In the genomic region with DNA sequence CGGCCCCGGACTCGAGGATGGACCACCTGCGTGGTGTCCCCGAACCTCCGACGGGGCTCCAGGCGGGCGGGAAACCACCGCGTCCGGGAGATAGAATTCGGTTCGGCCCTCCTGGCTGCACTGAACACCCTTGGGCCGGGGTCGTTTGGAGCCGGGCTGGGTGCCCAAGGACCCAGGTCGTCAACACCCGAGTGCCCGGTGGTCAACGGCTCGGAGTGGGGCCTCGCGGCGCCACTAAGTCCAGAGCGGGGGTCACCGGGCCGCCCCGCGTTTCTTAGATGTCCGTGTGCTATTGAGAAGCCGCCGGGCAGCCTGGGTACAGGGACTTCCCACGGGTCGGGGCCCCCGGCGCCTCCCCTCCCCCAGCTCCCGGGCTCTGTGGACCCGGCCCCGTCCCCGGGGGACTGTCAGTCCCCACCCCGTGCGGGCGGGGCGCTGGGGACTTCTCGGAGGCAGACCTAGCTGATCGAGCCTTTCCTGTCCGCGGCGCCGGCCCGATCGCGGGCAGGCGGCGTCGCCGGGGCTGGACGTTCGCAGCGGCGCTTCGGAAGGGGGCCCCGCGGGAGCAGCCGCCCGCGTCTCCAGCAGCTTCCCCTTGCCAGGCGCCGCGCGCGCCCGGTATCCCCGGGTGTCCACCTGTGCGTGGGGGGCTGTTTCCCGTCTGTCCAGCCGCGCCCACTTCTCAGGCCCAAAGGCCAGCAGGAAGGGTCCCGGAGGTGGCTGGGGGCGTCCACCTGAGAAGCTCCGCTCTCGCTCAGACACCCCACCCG, we compare ENCODE assay signal across 8 cellular contexts. TPM values are rescaled to one million over a fixed set of nuclear protein-coding genes. Genes with fewer than 3 reads are reported as not detected.
A peak's percentile ranks its signal among the peaks of the same experiment; 100 is the strongest.
DNase-seq lines count a peak whose midpoint lies in the region; ATAC-seq and TF ChIP-seq lines count a peak whose summit lies in the region.
"Had no signal": no experiment of that assay in that cellular context is flagged by ENCODE, and none has a peak within 500 bp of the region (broad histone marks: within the 10 kb centered on the region; RNA-seq: fewer than 3 reads in every experiment).

No MANE protein-coding gene starts in this region.

- BruUV-seq in Calu3 (replicated peaks; lab: Mats Ljungman, UMichigan), result no TSS peak

- no peak overlapping the region for H2BK15ac ChIP-seq in mesenchymal stem cell (ENCODE audit: low read depth, poor library complexity, severe bottlenecking)

- H3K23ac ChIP-seq in mesenchymal stem cell (ENCODE audit: low read length in 2 of 2), result peak overlapping the region in 1 of 2 experiments; percentile 30

- no peak overlapping the region for H2BK12ac ChIP-seq in mesenchymal stem cell (ENCODE audit: low read length in 2 of 2)

- H3K4me3 ChIP-seq in BLaER1, result peak overlapping the region; percentile 61
- peak overlapping the region in 1 of 2 experiments; percentile 29 for H3K4me3 ChIP-seq in mesenchymal stem cell (ENCODE audit: insufficient read depth in 1 of 2, low read depth in 1 of 2, low read length in 2 of 2)

- H4K20me1 ChIP-seq in BLaER1, result peaks cover 65% of the 10 kb centered on the region

- no peak overlapping the region for H2AK5ac ChIP-seq in mesenchymal stem cell (ENCODE audit: low read length, severe bottlenecking)

- peaks cover 6% of the 10 kb centered on the region for H3K36me3 Mint-ChIP-seq in Calu3 (ENCODE audit: insufficient read depth, unreplicated experiment)

- DNase-seq in DMS79 treated with DMSO at 0.1 percent for 48 hours (lab: John Stamatoyannopoulos, UW) (peak; percentile 18), T1000 (lab: John Stamatoyannopoulos, UW) (peak; percentile 22), mesenchymal stem cell (no peak), Calu3 (no peak)

- H3K9me3 Mint-ChIP-seq in Calu3 (ENCODE audit: low read depth, unreplicated experiment), result no peaks in the 10 kb centered on the region

- no peaks in the 10 kb centered on the region for H3K79me1 ChIP-seq in mesenchymal stem cell (replicated peaks; ENCODE audit: low read length, poor library complexity, severe bottlenecking)

- H3K36me3 ChIP-seq in BLaER1 (no peaks in the 10 kb centered on the region), mesenchymal stem cell (ENCODE audit: control insufficient read depth in 1 of 2, insufficient read depth in 2 of 2, low read depth in 1 of 2, low read length in 2 of 2) (no peaks in the 10 kb centered on the region)

- H4K91ac ChIP-seq in mesenchymal stem cell (ENCODE audit: low read length), result no peak overlapping the region

- 8% methylated on average over 59 of the region's 84 CpGs for WGBS in mesenchymal stem cell

- H3K4me1 Mint-ChIP-seq in Calu3 (ENCODE audit: low read depth, unreplicated experiment), result peaks cover 23% of the 10 kb centered on the region

- H2AFZ ChIP-seq in mesenchymal stem cell (ENCODE audit: low read depth, low read length), result no peak overlapping the region

- no peak overlapping the region for H3K9ac ChIP-seq in BLaER1
- no peak overlapping the region for H3K9ac ChIP-seq in mesenchymal stem cell (ENCODE audit: low read length)

- intact Hi-C loops in Calu3 (cut with micrococcal nuclease; ENCODE audit: unreplicated experiment), result no loop called here

- no peak for TF ChIP-seq CTCF in Calu3 (IDR thresholded peaks at IDR 0.05; ENCODE audit: unreplicated experiment)

- H3K27ac Mint-ChIP-seq in Calu3 (ENCODE audit: unreplicated experiment), result no peak overlapping the region

- no peak overlapping the region for H3K4me3 Mint-ChIP-seq in Calu3 (ENCODE audit: low read depth, unreplicated experiment)

- H2BK5ac ChIP-seq in mesenchymal stem cell (ENCODE audit: low read depth, low read length, poor library complexity, severe bottlenecking), result no peak overlapping the region

- no peak overlapping the region for H3K4ac ChIP-seq in mesenchymal stem cell (ENCODE audit: low read depth in 1 of 2, low read length in 2 of 2)

- H3K27ac ChIP-seq in BLaER1, result no peak overlapping the region
- H3K27ac ChIP-seq in mesenchymal stem cell (ENCODE audit: low read length, poor library complexity, severe bottlenecking), result no peak overlapping the region

- H3K27me3 Mint-ChIP-seq in Calu3 (ENCODE audit: unreplicated experiment), result peaks cover 74% of the 10 kb centered on the region

- H3K4me1 ChIP-seq in BLaER1 (peaks cover 71% of the 10 kb centered on the region), mesenchymal stem cell (ENCODE audit: control insufficient read depth, insufficient read depth, low read depth, low read length) (peaks cover 42% of the 10 kb centered on the region)

- H3K18ac ChIP-seq in mesenchymal stem cell (ENCODE audit: low read depth in 1 of 2, low read length in 2 of 2), result no peak overlapping the region

- peak overlapping the region; percentile 43 for H4K8ac ChIP-seq in mesenchymal stem cell (ENCODE audit: low read length)

- no peak overlapping the region for H3K14ac ChIP-seq in mesenchymal stem cell (ENCODE audit: low read length in 2 of 2)

- no peaks in the 10 kb centered on the region for H3K9me3 ChIP-seq in BLaER1
- H3K9me3 ChIP-seq in mesenchymal stem cell (ENCODE audit: control insufficient read depth, low read length), result no peaks in the 10 kb centered on the region

- H2BK120ac ChIP-seq in mesenchymal stem cell (ENCODE audit: low read depth, low read length), result no peak overlapping the region

- no peak for ATAC-seq in HG03439 (IDR thresholded peaks at IDR 0.05; ENCODE audit: unreplicated experiment)
- ATAC-seq in HG03342 (IDR thresholded peaks at IDR 0.05; ENCODE audit: unreplicated experiment), result no peak

- H3K27me3 ChIP-seq in BLaER1, result peaks cover 100% of the 10 kb centered on the region
- peaks cover 79 to 88% of the 10 kb centered on the region in 2 experiments for H3K27me3 ChIP-seq in mesenchymal stem cell (ENCODE audit: control insufficient read depth in 1 of 2, insufficient read depth in 1 of 2, low read length in 2 of 2)

- CTCF ChIA-PET in Calu3 (lab: Charles Lee), result no interaction called here

- H3K4me2 ChIP-seq in BLaER1 (peak overlapping the region; percentile 86), mesenchymal stem cell (ENCODE audit: low read length, poor library complexity, severe bottlenecking) (peak overlapping the region; percentile 30)

RNA-seq across cellular contexts. Expression of gene NPTX1, which starts 0.7 kb away (rescaled TPM):
- 1.3 TPM for polyA plus RNA-seq in mesenchymal stem cell (2013, experiment 1 of 2)
- 1.5 TPM for polyA plus RNA-seq in mesenchymal stem cell (2013, experiment 2 of 2)
- 0.20 and 0.21 TPM in 2 replicates for total RNA-seq in Calu3 (2022)
- polyA plus RNA-seq: liver had no signal

Comparison
In these comparisons a context has a peak if more than half of its experiments do, and no peak if none do; other contexts are left out.
1. DNase-seq: peak in DMS79 treated with DMSO at 0.1 percent for 48 hours (single experiment) and T1000 (single experiment); none in mesenchymal stem cell (single experiment) and Calu3 (single experiment).